Comparison of ENCODE assay signal across 8 cellular contexts in genomic region chr12:47837190-47838171, GRCh38. TPM values are rescaled to one million over a fixed set of nuclear protein-coding genes. Genes with fewer than 3 reads are reported as not detected.
DNase-seq lines count a peak whose midpoint lies in the region; ATAC-seq and TF ChIP-seq lines count a peak whose summit lies in the region.

No MANE protein-coding gene starts in this region.

- no peaks in the 10 kb centered on the region for H4K20me1 ChIP-seq in Loucy (ENCODE audit: insufficient read depth, low read length, poor library complexity, severe bottlenecking)

- peaks cover 34% of the 10 kb centered on the region for H3K4me1 ChIP-seq in Loucy (ENCODE audit: insufficient read depth, low read length, poor library complexity, severe bottlenecking)
- peaks cover 7 to 17% of the 10 kb centered on the region in 2 donors for H3K4me1 ChIP-seq in adrenal gland (replicated peaks in 1 of 2)
- peaks cover 3 to 26% (median 11%) of the 10 kb centered on the region in 9 donors for H3K4me1 ChIP-seq in heart right ventricle

- WGBS in adrenal gland, 4 donors, result 48 to 51% (median 49%) methylated on average over 13 of the region's 13 CpGs
- 56 to 57% methylated on average over 13 of the region's 13 CpGs for WGBS in heart right ventricle, 2 donors

- intact Hi-C loops in adrenal gland (cut with DNase I), result loop anchor here in 1 of 2 donors (2.0 to 5.0 kb wide), 3 partner anchors 35 to 120 kb away; no protein-coding TSS in a partner anchor
- intact Hi-C loops in heart right ventricle (cut with DNase I), result loop anchor here (1.0 to 10.0 kb wide), 14 partner anchors 19 to 186 kb away; partner anchors contain the start of genes SLC48A1 (in 2 of the 10) and HDAC7 (in 1 of the 10)

- peak; percentile 95 for TF ChIP-seq CTCF in Loucy (conservative IDR thresholded peaks at IDR 0.05; ENCODE audit: low read length)
- peak; percentile 91 to 98 (median 94) for TF ChIP-seq CTCF in adrenal gland (IDR thresholded peaks at IDR 0.05)
- peak; percentile 86 to 97 (median 91) for TF ChIP-seq CTCF in heart right ventricle (IDR thresholded peaks at IDR 0.05)

- H3K36me3 ChIP-seq in Loucy (ENCODE audit: insufficient read depth, low read length) (no peaks in the 10 kb centered on the region), adrenal gland (replicated peaks in 1 of 2) (no peaks in the 10 kb centered on the region), heart right ventricle (no peaks in the 10 kb centered on the region)

- ATAC-seq in SK-N-SH treated with all-trans-retinoic acid at 6 μM for 48 hours, result peak; percentile 85
- ATAC-seq in heart right ventricle, result peak; percentile 58 to 89 (median 80)
- no peak for ATAC-seq in GM21423 (IDR thresholded peaks at IDR 0.05; ENCODE audit: unreplicated experiment)
- no peak for ATAC-seq in GM18511 (IDR thresholded peaks at IDR 0.05; ENCODE audit: unreplicated experiment)

- no peak overlapping the region for H3K4me3 ChIP-seq in Loucy (ENCODE audit: low read length, poor library complexity, severe bottlenecking)
- H3K4me3 ChIP-seq in adrenal gland, result no peak overlapping the region
- no peak overlapping the region for H3K4me3 ChIP-seq in heart right ventricle

- H2AFZ ChIP-seq in Loucy (ENCODE audit: low read length), result no peak overlapping the region

- H3K4me2 ChIP-seq in Loucy (ENCODE audit: low read depth, low read length, poor library complexity, severe bottlenecking), result no peak overlapping the region

- no peak for TF ChIP-seq POLR2A in adrenal gland (IDR thresholded peaks at IDR 0.05)

- no peak overlapping the region for H3K9ac ChIP-seq in Loucy (ENCODE audit: low read depth, low read length, poor library complexity, severe bottlenecking)

- no peaks in the 10 kb centered on the region for H3K79me2 ChIP-seq in Loucy (ENCODE audit: insufficient read depth, low read length)

- no peaks in the 10 kb centered on the region for H3K9me2 ChIP-seq in Loucy (replicated peaks; ENCODE audit: low read depth, low read length)

- peak overlapping the region in 3 of 5 donors; percentile 2 to 46 (median 18) for H3K27ac ChIP-seq in adrenal gland
- H3K27ac ChIP-seq in heart right ventricle, result peak overlapping the region in 1 of 10 donors; percentile 17

- DNase-seq in GM03348 (ENCODE audit: low spot score) (peak; percentile 79), adrenal gland (peak; percentile 62 to 89 (median 76)), heart right ventricle (peak; percentile 68 to 75), putamen (ENCODE audit: low spot score) (peak; percentile 72)

- H3F3A ChIP-seq in Loucy (ENCODE audit: low read depth), result no peaks in the 10 kb centered on the region

- H3K27me3 ChIP-seq in Loucy (ENCODE audit: insufficient read depth, low read length, poor library complexity, severe bottlenecking) (no peaks in the 10 kb centered on the region), adrenal gland (no peaks in the 10 kb centered on the region), heart right ventricle (no peaks in the 10 kb centered on the region)

- H3K9me3 ChIP-seq in Loucy (ENCODE audit: insufficient read depth, low read depth, low read length) (no peaks in the 10 kb centered on the region), adrenal gland (replicated peaks in 1 of 3) (no peaks in the 10 kb centered on the region), heart right ventricle (no peaks in the 10 kb centered on the region)

TF ChIP-seq in SK-N-SH treated with all-trans-retinoic acid at 6 μM for 48 hours, 23 proteins besides CTCF, POLR2A, EP300 and RAD21 (continues in another document):
- no peak for TF ChIP-seq POU6F1 (CRISPR knock-in tag; IDR thresholded peaks at IDR 0.05; ENCODE audit: borderline replicate concordance, low read depth)
- no peak for TF ChIP-seq BACH2 (CRISPR knock-in tag; IDR thresholded peaks at IDR 0.05; ENCODE audit: borderline replicate concordance)
- no peak for TF ChIP-seq ZFP3 (CRISPR knock-in tag; IDR thresholded peaks at IDR 0.05)
- TF ChIP-seq CREB5 (CRISPR knock-in tag; IDR thresholded peaks at IDR 0.05; ENCODE audit: low read depth), result no peak
- no peak for TF ChIP-seq ISL1 (CRISPR knock-in tag; IDR thresholded peaks at IDR 0.05)
- no peak for TF ChIP-seq PATZ1 (CRISPR knock-in tag; IDR thresholded peaks at IDR 0.05; ENCODE audit: borderline replicate concordance)
- no peak for TF ChIP-seq ZFP30 (CRISPR knock-in tag; IDR thresholded peaks at IDR 0.05)
- TF ChIP-seq ZNF565 (CRISPR knock-in tag; conservative IDR thresholded peaks at IDR 0.05; ENCODE audit: low read depth), result no peak
- TF ChIP-seq TSHZ2 (CRISPR knock-in tag; IDR thresholded peaks at IDR 0.05), result no peak
- TF ChIP-seq TOX (CRISPR knock-in tag; IDR thresholded peaks at IDR 0.05; ENCODE audit: borderline replicate concordance), result no peak
- no peak for TF ChIP-seq ZC3H10 (CRISPR knock-in tag; IDR thresholded peaks at IDR 0.05)
- no peak for TF ChIP-seq ESRRG (CRISPR knock-in tag; IDR thresholded peaks at IDR 0.05)
- TF ChIP-seq SNAI2 (CRISPR knock-in tag; IDR thresholded peaks at IDR 0.05), result no peak

RNA-seq across cellular contexts. Expression of gene HDAC7, which starts 17.8 kb away (rescaled TPM):
- 100 to 1,000 TPM in 5 of 8 donors, 10 to 100 TPM in 3; 66.6 to 178 (median 147) TPM for total RNA-seq in adrenal gland
- polyA plus RNA-seq in adrenal gland, result 100 to 1,000 TPM; 110 to 184 (median 164) TPM
- 10 to 100 TPM; 26.9 to 50.7 (median 38.5) TPM for total RNA-seq in heart right ventricle
- 10 to 100 TPM; 40.4 to 75.6 TPM for polyA plus RNA-seq in heart right ventricle

Comparison
In these comparisons a context has a peak if more than half of its experiments do, and no peak if none do; other contexts are left out.
1. ATAC-seq: peak in SK-N-SH treated with all-trans-retinoic acid at 6 μM for 48 hours (single experiment) and heart right ventricle (8 of 8); none in GM21423 (single experiment) and GM18511 (single experiment).
2. Peak in every context shown above with its lines, with median percentiles within 50 percentile points of each other: DNase-seq and CTCF ChIP-seq.